Comparison of ENCODE assay signal across 1 cellular context in the genomic region with DNA sequence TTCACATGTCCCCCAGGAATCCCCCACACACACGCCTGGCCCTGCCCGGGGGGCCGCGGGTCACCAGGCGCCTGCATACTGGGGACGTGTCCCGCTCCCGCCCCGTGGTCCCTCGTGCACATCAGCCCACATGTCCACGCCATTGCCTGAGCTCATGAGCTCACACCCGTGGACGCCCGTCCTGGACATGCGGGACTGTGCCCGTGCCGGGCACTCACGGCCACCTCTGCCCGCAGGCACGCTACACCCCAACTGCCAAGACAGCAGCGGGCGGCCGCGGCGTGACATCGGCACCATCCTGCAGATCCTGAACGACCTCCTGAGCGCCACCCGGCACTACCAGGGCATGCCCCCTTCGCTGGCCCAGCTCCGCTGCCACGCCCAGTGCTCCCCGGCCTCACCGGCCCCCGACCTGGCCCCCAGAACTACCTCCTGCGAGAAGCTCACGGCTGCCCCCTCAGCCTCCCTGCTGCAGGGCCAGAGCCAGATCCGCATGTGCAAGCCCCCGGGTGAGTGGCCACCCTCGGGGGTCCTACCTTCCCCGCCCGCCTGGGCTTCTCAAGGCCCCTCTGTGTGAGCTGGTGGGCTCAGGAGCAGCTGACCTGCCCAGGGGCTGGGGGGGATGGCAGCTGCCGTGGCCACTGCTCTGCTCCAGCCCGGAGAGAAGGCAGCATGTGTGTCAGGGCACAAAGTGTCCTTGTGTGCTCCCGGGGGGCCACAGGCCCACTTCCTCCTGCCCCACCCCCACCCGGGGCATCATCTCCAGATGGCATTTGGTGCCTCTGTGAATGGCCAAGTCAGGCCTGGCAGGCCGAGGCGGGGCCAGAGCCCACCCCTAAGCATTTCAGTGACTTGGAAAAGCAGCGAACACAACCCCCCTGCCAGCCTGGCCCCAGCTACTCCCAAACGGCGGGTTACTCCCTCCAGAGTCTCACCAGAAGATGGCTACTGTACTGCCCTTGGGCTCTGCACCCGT.
TF ChIP-seq lines count a peak whose summit lies in the region.

No MANE protein-coding gene starts in this region.

TF ChIP-seq in HepG2, 621 proteins besides CTCF, POLR2A, EP300 and RAD21 (continued from another document):
- TF ChIP-seq, protein P1, sequence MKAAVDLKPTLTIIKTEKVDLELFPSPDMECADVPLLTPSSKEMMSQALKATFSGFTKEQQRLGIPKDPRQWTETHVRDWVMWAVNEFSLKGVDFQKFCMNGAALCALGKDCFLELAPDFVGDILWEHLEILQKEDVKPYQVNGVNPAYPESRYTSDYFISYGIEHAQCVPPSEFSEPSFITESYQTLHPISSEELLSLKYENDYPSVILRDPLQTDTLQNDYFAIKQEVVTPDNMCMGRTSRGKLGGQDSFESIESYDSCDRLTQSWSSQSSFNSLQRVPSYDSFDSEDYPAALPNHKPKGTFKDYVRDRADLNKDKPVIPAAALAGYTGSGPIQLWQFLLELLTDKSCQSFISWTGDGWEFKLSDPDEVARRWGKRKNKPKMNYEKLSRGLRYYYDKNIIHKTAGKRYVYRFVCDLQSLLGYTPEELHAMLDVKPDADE (CRISPR knock-in tag; IDR thresholded peaks at IDR 0.05), result no peak
- TF ChIP-seq MBNL3 (CRISPR knock-in tag; conservative IDR thresholded peaks at IDR 0.05) (no peak), NR2F6 (IDR thresholded peaks at IDR 0.05) (no peak), NR2F6 (CRISPR knock-in tag; IDR thresholded peaks at IDR 0.05) (no peak), TSC22D2 (CRISPR knock-in tag; IDR thresholded peaks at IDR 0.05; ENCODE audit: borderline replicate concordance) (no peak), ZBTB38 (CRISPR knock-in tag; IDR thresholded peaks at IDR 0.05) (0 out of 2 replicates have a peak, but pooled peaks have one; percentile 19)
